Comparison of ENCODE assay signal across 19 cellular contexts in the genomic region with DNA sequence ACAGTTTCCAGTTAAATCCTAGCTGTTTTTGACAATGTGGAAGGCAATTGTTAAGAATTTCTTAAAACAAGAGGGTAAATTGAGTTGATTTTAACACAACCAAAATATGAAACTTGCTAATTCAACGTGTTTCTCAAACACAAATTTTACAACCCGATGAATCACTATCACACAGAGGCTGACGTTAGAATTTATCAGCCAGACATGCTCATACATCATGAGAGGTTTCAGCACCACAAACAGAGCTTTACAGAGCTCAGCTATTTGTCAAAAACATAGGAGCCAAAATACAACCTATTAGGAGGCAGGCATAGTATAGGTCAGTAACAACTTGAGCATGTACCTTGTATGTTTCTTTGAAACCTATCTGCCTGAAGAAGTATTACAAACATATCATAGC. TPM values are rescaled to one million over a fixed set of nuclear protein-coding genes. Genes with fewer than 3 reads are reported as not detected.
DNase-seq lines count a peak whose midpoint lies in the region; ATAC-seq and TF ChIP-seq lines count a peak whose summit lies in the region.
"Had no signal": no experiment of that assay in that cellular context is flagged by ENCODE, and none has a peak within 500 bp of the region (broad histone marks: within the 10 kb centered on the region; RNA-seq: fewer than 3 reads in every experiment).

No MANE protein-coding gene starts in this region.

- H3K9me2 ChIP-seq in HCT116 (ENCODE audit: insufficient read depth) (no peaks in the 10 kb centered on the region), SK-N-SH (no peaks in the 10 kb centered on the region)

- intact Hi-C loops in HCT116 (cut with micrococcal nuclease), result no loop called here

- H3K4me1 ChIP-seq in HCT116 (ENCODE audit: control insufficient read depth in 1 of 2, insufficient read depth in 2 of 2, low read length in 2 of 2) (no peaks in the 10 kb centered on the region), SK-N-SH (ENCODE audit: control insufficient read depth in 1 of 2, insufficient read depth in 2 of 2, low read depth in 1 of 2, low read length in 1 of 2) (peaks cover 0 to 2% of the 10 kb centered on the region in 2 experiments; a peak in 2 of 4 replicates)
- H3K4me1 ChIP-seq: Peyer's patch had no signal

- H3K4me2 ChIP-seq in HCT116 (ENCODE audit: low read length), result no peak overlapping the region
- H3K4me2 ChIP-seq in SK-N-SH, result no peak overlapping the region

- CTCF ChIA-PET in HCT116 (lab: Charles Lee) (no interaction called here), SK-N-SH (lab: Yijun Ruan, JAX) (interaction anchor here (0.6 to 1.7 kb wide), 5 partner anchors 8 to 100 kb away, joined by 3 to 8 read pairs (median 3); no protein-coding TSS in a partner anchor)

- H3K79me2 ChIP-seq in HCT116 (ENCODE audit: insufficient read depth, low read length) (no peaks in the 10 kb centered on the region), SK-N-SH (ENCODE audit: insufficient read depth) (no peaks in the 10 kb centered on the region)

- no peaks in the 10 kb centered on the region for H4K20me1 ChIP-seq in HCT116 (ENCODE audit: insufficient read depth)
- no peaks in the 10 kb centered on the region for H4K20me1 ChIP-seq in SK-N-SH (ENCODE audit: insufficient read depth)

- H3K9ac ChIP-seq in HCT116 (ENCODE audit: low read length), result no peak overlapping the region
- H3K9ac ChIP-seq in SK-N-SH, result no peak overlapping the region

- RAD21 ChIA-PET in HCT116 (lab: Charles Lee; ENCODE audit: low non-redundant PET in 1 of 2, low total read pairs in 2 of 2, uncharacterized antibody in 2 of 2, unreplicated experiment in 2 of 2), result no interaction called here

- H3K27ac ChIP-seq in HCT116 (ENCODE audit: low read depth, low read length), result no peak overlapping the region
- no peak overlapping the region for H3K27ac ChIP-seq in SK-N-SH (ENCODE audit: low read depth in 2 of 2, low read length in 1 of 2)
- H3K27ac ChIP-seq: Peyer's patch, thoracic aorta had no signal

- TF ChIP-seq EP300 in SK-N-SH (IDR thresholded peaks at IDR 0.05; ENCODE audit: borderline replicate concordance in 1 of 2, low read depth in 1 of 2, low read length in 1 of 2), result no peak

- H3K4me3 ChIP-seq in HCT116 (replicated peaks in 1 of 2; ENCODE audit: low read depth in 1 of 2, low read length in 2 of 2), result no peak overlapping the region
- H3K4me3 ChIP-seq in SK-N-SH (ENCODE audit: low read depth in 2 of 2, low read length in 1 of 2), result no peak overlapping the region
- H3K4me3 ChIP-seq: Peyer's patch, thoracic aorta had no signal

- no peaks in the 10 kb centered on the region for H3F3A ChIP-seq in SK-N-SH (replicated peaks; ENCODE audit: insufficient read depth)

- WGBS in SK-N-SH (ENCODE audit: low lambda C conversion rate), result 54% methylated on average over 3 of the region's 3 CpGs

- DNase-seq in A172 (ENCODE audit: low spot score) (peak; percentile 48), HCT116 (ENCODE audit: low read depth, low spot score) (no peak), SK-N-SH (no peak), fibroblast of peridontal ligament (ENCODE audit: extremely low read depth) (peak; percentile 36), NCI-H446 treated with DMSO at 0.1 percent for 48 hours (lab: John Stamatoyannopoulos, UW) (no peak), NK-92 (lab: John Stamatoyannopoulos, UW; ENCODE audit: unreplicated experiment) (no peak)
- DNase-seq in activated CD8-positive, alpha-beta memory T cell treated with anti-CD3 and anti-CD28 coated beads for 24 hours, result no peak
- DNase-seq: activated CD4-positive, alpha-beta T cell treated with anti-CD3 and anti-CD28 coated beads, Interleukin-2, amount 10 ng/mL, durations not matched to agents 7 days and 5 days; activated T-cell treated with anti-CD3 and anti-CD28 coated beads, Interleukin-2, amount 50 U/mL, for 4 hours; amniotic stem cell; foreskin melanocyte; islet precursor cell; NCI-H1436; NCI-H510A; Peyer's patch; stimulated activated CD4-positive, alpha-beta T cell treated with anti-CD3 and anti-CD28 coated beads, Interleukin-15, amount 100 ng/mL, for 24 hours; T-helper 17 cell had no signal

- H3K36me3 ChIP-seq in HCT116 (ENCODE audit: control insufficient read depth in 1 of 2, insufficient read depth in 2 of 2, low read length in 2 of 2) (no peaks in the 10 kb centered on the region), SK-N-SH (replicated peaks in 1 of 2; ENCODE audit: control insufficient read depth in 1 of 2, insufficient read depth in 2 of 2, low read length in 1 of 2) (peaks cover 3 to 18% of the 10 kb centered on the region in 2 experiments)
- H3K36me3 ChIP-seq: Peyer's patch, thoracic aorta had no signal

- no peak for TF ChIP-seq RAD21 in HCT116 (IDR thresholded peaks at IDR 0.05; ENCODE audit: low read depth)
- TF ChIP-seq RAD21 in SK-N-SH (IDR thresholded peaks at IDR 0.05; ENCODE audit: low read length), result no peak

- TF ChIP-seq CTCF in HCT116 (IDR thresholded peaks at IDR 0.05 in 2 of 3, conservative IDR thresholded peaks at IDR 0.05 in 1 of 3; ENCODE audit: borderline replicate concordance in 1 of 3, insufficient read depth in 1 of 3, low read depth in 2 of 3, low read length in 2 of 3) (no peak), SK-N-SH (IDR thresholded peaks at IDR 0.05) (no peak)

- ATAC-seq in HCT116 (no peak), GM21737 (IDR thresholded peaks at IDR 0.05; ENCODE audit: unreplicated experiment) (no peak)
- ATAC-seq: activated T-cell treated with anti-CD3 and anti-CD28 coated beads, Interleukin-2, amount 50 U/mL, for 4 hours; T-helper 17 cell had no signal

- H3K27me3 ChIP-seq in HCT116 (ENCODE audit: insufficient read depth, low read length), result no peaks in the 10 kb centered on the region
- no peaks in the 10 kb centered on the region for H3K27me3 ChIP-seq in SK-N-SH (ENCODE audit: insufficient read depth)
- H3K27me3 ChIP-seq: Peyer's patch had no signal

- no peak for TF ChIP-seq POLR2A in HCT116 (IDR thresholded peaks at IDR 0.05; ENCODE audit: borderline replicate concordance, extremely low read depth, insufficient read depth, insufficient read length)

- BruUV-seq in HCT116 (replicated peaks; lab: Mats Ljungman, UMichigan), result no TSS peak

- no peaks in the 10 kb centered on the region for H3K9me3 ChIP-seq in HCT116 (ENCODE audit: control insufficient read depth in 1 of 2, insufficient read depth in 1 of 2, low read depth in 1 of 2, low read length in 2 of 2)
- H3K9me3 ChIP-seq in SK-N-SH, result no peaks in the 10 kb centered on the region
- H3K9me3 ChIP-seq: Peyer's patch, thoracic aorta had no signal

- H2AFZ ChIP-seq in HCT116 (ENCODE audit: low read depth, low read length, poor library complexity, severe bottlenecking), result no peak overlapping the region
- H2AFZ ChIP-seq in SK-N-SH (ENCODE audit: low read depth), result no peak overlapping the region

- POLR2A ChIA-PET in HCT116 (lab: Charles Lee) (no interaction called here), SK-N-SH (lab: Yijun Ruan, JAX) (no interaction called here)

TF ChIP-seq in HCT116, 20 proteins besides CTCF, POLR2A, EP300 and RAD21 (continues in another document):
- TF ChIP-seq ELF1 (IDR thresholded peaks at IDR 0.05; ENCODE audit: borderline replicate concordance, low read depth), result no peak
- no peak for TF ChIP-seq EGR1 (IDR thresholded peaks at IDR 0.05; ENCODE audit: low read depth)

TF ChIP-seq in SK-N-SH, 30 proteins besides CTCF, POLR2A, EP300 and RAD21 (continues in another document):
- TF ChIP-seq, protein P1, sequence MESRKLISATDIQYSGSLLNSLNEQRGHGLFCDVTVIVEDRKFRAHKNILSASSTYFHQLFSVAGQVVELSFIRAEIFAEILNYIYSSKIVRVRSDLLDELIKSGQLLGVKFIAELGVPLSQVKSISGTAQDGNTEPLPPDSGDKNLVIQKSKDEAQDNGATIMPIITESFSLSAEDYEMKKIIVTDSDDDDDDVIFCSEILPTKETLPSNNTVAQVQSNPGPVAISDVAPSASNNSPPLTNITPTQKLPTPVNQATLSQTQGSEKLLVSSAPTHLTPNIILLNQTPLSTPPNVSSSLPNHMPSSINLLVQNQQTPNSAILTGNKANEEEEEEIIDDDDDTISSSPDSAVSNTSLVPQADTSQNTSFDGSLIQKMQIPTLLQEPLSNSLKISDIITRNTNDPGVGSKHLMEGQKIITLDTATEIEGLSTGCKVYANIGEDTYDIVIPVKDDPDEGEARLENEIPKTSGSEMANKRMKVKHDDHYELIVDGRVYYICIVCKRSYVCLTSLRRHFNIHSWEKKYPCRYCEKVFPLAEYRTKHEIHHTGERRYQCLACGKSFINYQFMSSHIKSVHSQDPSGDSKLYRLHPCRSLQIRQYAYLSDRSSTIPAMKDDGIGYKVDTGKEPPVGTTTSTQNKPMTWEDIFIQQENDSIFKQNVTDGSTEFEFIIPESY (IDR thresholded peaks at IDR 0.05; ENCODE audit: borderline replicate concordance, low read depth), result no peak
- TF ChIP-seq, protein P2, sequence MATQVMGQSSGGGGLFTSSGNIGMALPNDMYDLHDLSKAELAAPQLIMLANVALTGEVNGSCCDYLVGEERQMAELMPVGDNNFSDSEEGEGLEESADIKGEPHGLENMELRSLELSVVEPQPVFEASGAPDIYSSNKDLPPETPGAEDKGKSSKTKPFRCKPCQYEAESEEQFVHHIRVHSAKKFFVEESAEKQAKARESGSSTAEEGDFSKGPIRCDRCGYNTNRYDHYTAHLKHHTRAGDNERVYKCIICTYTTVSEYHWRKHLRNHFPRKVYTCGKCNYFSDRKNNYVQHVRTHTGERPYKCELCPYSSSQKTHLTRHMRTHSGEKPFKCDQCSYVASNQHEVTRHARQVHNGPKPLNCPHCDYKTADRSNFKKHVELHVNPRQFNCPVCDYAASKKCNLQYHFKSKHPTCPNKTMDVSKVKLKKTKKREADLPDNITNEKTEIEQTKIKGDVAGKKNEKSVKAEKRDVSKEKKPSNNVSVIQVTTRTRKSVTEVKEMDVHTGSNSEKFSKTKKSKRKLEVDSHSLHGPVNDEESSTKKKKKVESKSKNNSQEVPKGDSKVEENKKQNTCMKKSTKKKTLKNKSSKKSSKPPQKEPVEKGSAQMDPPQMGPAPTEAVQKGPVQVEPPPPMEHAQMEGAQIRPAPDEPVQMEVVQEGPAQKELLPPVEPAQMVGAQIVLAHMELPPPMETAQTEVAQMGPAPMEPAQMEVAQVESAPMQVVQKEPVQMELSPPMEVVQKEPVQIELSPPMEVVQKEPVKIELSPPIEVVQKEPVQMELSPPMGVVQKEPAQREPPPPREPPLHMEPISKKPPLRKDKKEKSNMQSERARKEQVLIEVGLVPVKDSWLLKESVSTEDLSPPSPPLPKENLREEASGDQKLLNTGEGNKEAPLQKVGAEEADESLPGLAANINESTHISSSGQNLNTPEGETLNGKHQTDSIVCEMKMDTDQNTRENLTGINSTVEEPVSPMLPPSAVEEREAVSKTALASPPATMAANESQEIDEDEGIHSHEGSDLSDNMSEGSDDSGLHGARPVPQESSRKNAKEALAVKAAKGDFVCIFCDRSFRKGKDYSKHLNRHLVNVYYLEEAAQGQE (IDR thresholded peaks at IDR 0.05; ENCODE audit: low read depth, low read length), result peak; percentile 92
- TF ChIP-seq JUND (IDR thresholded peaks at IDR 0.05), result no peak

RNA-seq across cellular contexts. Expression of a gene that starts 36.1 kb away (rescaled TPM):
- total RNA-seq in A172 (2014; rRNA removed; shearing (Covaris generic)), result not detected in 2 replicates
- total RNA-seq in HCT116 (2021; ENCODE audit: unreplicated experiment), result 0.07 TPM
- not detected in 2 replicates for polyA plus RNA-seq in HCT116 (2012)
- polyA plus RNA-seq in SK-N-SH (2012; rRNA removed), result 2.1 and 4.1 TPM in 2 replicates
- 5.1 and 6.0 TPM in 2 replicates for polyA plus RNA-seq in SK-N-SH (2012; cell fraction: cytosol; rRNA removed)
- polyA plus RNA-seq in SK-N-SH (2012; cell fraction: nucleus; rRNA removed), result 1.3 and 2.1 TPM in 2 replicates

Comparison
In these comparisons a context has a peak if more than half of its experiments do, and no peak if none do; other contexts are left out.
1. DNase-seq: peak in A172 (single experiment) and fibroblast of peridontal ligament (single experiment); none in HCT116 (single experiment), SK-N-SH (single experiment), NCI-H446 treated with DMSO at 0.1 percent for 48 hours (single experiment), activated CD8-positive, alpha-beta memory T cell treated with anti-CD3 and anti-CD28 coated beads for 24 hours (single experiment) and NK-92 (single experiment).